ENCODE assay signal across 8 cellular contexts in the genomic region with DNA sequence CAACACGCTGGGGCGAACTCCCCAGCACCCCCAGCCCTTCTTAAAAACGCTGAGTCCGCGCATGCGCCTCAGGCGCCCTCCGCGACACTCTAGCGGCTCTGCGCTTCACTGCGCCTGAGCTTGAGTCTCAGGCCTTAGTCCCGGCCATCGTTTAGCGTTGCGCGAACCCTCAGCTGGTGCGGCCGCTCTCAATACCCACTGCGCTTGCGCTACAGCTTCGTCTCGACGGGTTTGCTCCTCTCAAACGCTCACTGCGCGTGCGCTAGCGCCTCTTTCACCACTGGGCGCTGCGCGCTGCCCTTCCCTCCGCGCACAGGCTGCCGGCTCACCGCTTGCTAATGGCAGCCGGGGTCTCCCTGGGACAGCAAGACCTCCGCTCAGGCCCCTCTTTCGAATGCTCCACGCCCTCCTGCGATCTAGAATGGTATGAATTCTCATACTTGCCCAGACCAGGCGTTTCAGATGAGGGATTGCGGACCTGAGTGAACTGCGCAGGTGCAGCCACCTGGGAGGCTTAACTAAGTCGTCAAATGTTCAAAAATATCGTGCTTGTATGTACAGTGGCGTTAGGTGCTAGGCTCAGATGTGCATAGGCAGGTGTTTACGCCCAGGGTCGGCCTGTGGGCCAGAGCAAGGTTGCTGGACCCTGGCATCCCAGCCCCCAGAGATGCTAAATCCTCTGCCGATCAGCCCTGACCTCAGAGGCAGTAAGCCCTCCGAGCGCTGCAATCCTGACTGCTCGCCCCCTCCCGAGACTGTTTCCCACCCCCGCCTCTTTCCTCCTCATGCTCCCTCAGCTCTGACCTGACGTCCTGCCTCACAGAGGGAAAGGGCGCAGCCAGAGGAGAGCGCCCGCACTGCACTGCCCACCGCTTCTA.
A peak's percentile ranks its signal among the peaks of the same experiment; 100 is the strongest.
DNase-seq lines count a peak whose midpoint lies in the region; ATAC-seq lines count a peak whose summit lies in the region.

A gene with protein sequence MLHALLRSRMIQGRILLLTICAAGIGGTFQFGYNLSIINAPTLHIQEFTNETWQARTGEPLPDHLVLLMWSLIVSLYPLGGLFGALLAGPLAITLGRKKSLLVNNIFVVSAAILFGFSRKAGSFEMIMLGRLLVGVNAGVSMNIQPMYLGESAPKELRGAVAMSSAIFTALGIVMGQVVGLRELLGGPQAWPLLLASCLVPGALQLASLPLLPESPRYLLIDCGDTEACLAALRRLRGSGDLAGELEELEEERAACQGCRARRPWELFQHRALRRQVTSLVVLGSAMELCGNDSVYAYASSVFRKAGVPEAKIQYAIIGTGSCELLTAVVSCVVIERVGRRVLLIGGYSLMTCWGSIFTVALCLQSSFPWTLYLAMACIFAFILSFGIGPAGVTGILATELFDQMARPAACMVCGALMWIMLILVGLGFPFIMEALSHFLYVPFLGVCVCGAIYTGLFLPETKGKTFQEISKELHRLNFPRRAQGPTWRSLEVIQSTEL (plus strand): TSS at position 270 of the 878 bp plus-strand sequence. CDS start 125 bp downstream, at position 395.

- DNase-seq in AG20443 (ENCODE audit: low spot score) (peak; percentile 99), NCI-H345 treated with DMSO at 0.1 percent for 48 hours (lab: John Stamatoyannopoulos, UW; ENCODE audit: unreplicated experiment) (peak; percentile 99), cerebellar cortex (ENCODE audit: low spot score) (peak; percentile 93), islet precursor cell (peak; percentile 99)
- peak; percentile 90 for DNase-seq in stimulated activated CD4-positive, alpha-beta T cell treated with anti-CD3 and anti-CD28 coated beads, Interleukin-12 subunit alpha, Interleukin-12 subunit beta, amount 100 ng/mL, for 4 hours

- ATAC-seq in GM19025 (IDR thresholded peaks at IDR 0.05; ENCODE audit: low read depth, unreplicated experiment) (peak; percentile 97), HG03280 (IDR thresholded peaks at IDR 0.05; ENCODE audit: unreplicated experiment) (peak; percentile 95)
- peak; percentile 97 for ATAC-seq in activated CD4-positive, CD25-positive, alpha-beta regulatory T cell treated with anti-CD3 and anti-CD28 coated beads, Interleukin-2, amount 50 U/mL, for 24 hours

Comparison
In these comparisons a context has a peak if more than half of its experiments do, and no peak if none do; other contexts are left out.
1. Peak in every context shown above with its lines: DNase-seq and ATAC-seq.